ENCODE assay signal across 14 cellular contexts in the genomic region with DNA sequence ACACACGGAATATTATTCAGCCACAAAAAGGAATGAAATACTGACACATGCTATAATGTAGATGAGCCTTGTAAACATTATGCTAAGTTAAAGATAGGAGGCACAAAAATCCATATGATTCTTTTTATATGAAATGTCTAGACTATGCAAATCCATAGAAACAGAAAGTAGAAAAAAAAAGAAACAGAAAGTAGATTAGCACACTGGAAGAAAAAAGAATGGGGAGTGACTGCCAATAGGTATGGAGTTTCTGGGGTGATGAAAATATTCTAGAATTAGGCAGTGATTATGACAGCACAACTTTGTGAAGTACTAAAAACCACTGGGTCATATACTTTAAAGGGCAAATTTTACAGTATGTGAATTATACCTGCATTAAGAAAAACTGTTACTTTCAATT. TPM values are rescaled to one million over a fixed set of nuclear protein-coding genes. Genes with fewer than 3 reads are reported as not detected.
DNase-seq lines count a peak whose midpoint lies in the region; ATAC-seq, FAIRE-seq and TF ChIP-seq lines count a peak whose summit lies in the region.
"Had no signal": no experiment of that assay in that cellular context is flagged by ENCODE, and none has a peak within 500 bp of the region (broad histone marks: within the 10 kb centered on the region; RNA-seq: fewer than 3 reads in every experiment).

No MANE protein-coding gene starts in this region.

- FAIRE-seq in H54 (lab: Jason Lieb, UNC) = no peak

- TF ChIP-seq CTCF in nephron progenitor cell (IDR thresholded peaks at IDR 0.05) = no peak

- H3K9me3 Mint-ChIP-seq in activated naive CD8-positive, alpha-beta T cell treated with anti-CD3 and anti-CD28 coated beads for 36 hours = peaks cover 9% of the 10 kb centered on the region
- peaks cover 30% of the 10 kb centered on the region for H3K9me3 Mint-ChIP-seq in nephron progenitor cell

- H3K36me3 Mint-ChIP-seq in activated naive CD8-positive, alpha-beta T cell treated with anti-CD3 and anti-CD28 coated beads for 36 hours = peaks cover 32% of the 10 kb centered on the region
- peaks cover 41% of the 10 kb centered on the region for H3K36me3 Mint-ChIP-seq in nephron progenitor cell (ENCODE audit: low read depth)

- ATAC-seq in GM18511 (IDR thresholded peaks at IDR 0.05; ENCODE audit: unreplicated experiment) (peak; percentile 77), GM19438 (IDR thresholded peaks at IDR 0.05; ENCODE audit: low read depth, unreplicated experiment) (peak; percentile 71), HG03354 (IDR thresholded peaks at IDR 0.05; ENCODE audit: poor library complexity, severe bottlenecking, unreplicated experiment) (peak; percentile 86)

- peak overlapping the region; percentile 8 for H3K27ac Mint-ChIP-seq in activated naive CD8-positive, alpha-beta T cell treated with anti-CD3 and anti-CD28 coated beads for 36 hours
- H3K27ac Mint-ChIP-seq in nephron progenitor cell = no peak overlapping the region

- TF ChIP-seq POLR2A in H54 (IDR thresholded peaks at IDR 0.05; ENCODE audit: low read depth, low read length) = no peak

- H3K4me3 Mint-ChIP-seq in activated naive CD8-positive, alpha-beta T cell treated with anti-CD3 and anti-CD28 coated beads for 36 hours = no peak overlapping the region
- H3K4me3 Mint-ChIP-seq in nephron progenitor cell = no peak overlapping the region

- intact Hi-C loops in posterior cingulate gyrus (cut with DNase I) = no loop called here

- no peaks in the 10 kb centered on the region for H3K27me3 Mint-ChIP-seq in activated naive CD8-positive, alpha-beta T cell treated with anti-CD3 and anti-CD28 coated beads for 36 hours
- no peaks in the 10 kb centered on the region for H3K27me3 Mint-ChIP-seq in nephron progenitor cell (ENCODE audit: low read depth, poor library complexity)

- H3K4me1 Mint-ChIP-seq in activated naive CD8-positive, alpha-beta T cell treated with anti-CD3 and anti-CD28 coated beads for 36 hours = peaks cover 52% of the 10 kb centered on the region
- no peaks in the 10 kb centered on the region for H3K4me1 Mint-ChIP-seq in nephron progenitor cell

- no peak for DNase-seq in activated naive CD8-positive, alpha-beta T cell treated with anti-CD3 and anti-CD28 coated beads for 36 hours
- DNase-seq in nephron progenitor cell = no peak
- no peak for DNase-seq in H54 (ENCODE audit: insufficient read length, low spot score)
- no peak for DNase-seq in NCI-H1417 treated with DMSO at 0.1 percent for 48 hours (lab: John Stamatoyannopoulos, UW)
- no peak for DNase-seq in posterior cingulate gyrus
- DNase-seq: activated CD4-positive, alpha-beta T cell treated with anti-CD3 and anti-CD28 coated beads for 4 hours; Caco-2; NCI-H146; ovary; stimulated activated CD4-positive, alpha-beta T cell treated with anti-CD3 and anti-CD28 coated beads, Interleukin-12 subunit alpha, Interleukin-12 subunit beta, amount 100 ng/mL, for 4 hours; transverse colon had no signal

RNA-seq across cellular contexts. Expression of a gene that starts 13.3 kb away (rescaled TPM):
- 10 to 100 TPM; 19.1 to 21.3 TPM for total RNA-seq in activated naive CD8-positive, alpha-beta T cell treated with anti-CD3 and anti-CD28 coated beads for 36 hours
